Comparison of ENCODE assay signal across 1 cellular context in genomic region chr2:80573167-80573566, GRCh38.
TF ChIP-seq lines count a peak whose summit lies in the region.

No MANE protein-coding gene starts in this region.

TF ChIP-seq in HepG2, 621 proteins besides CTCF, POLR2A, EP300 and RAD21 (continued from another document):
- 0 out of 2 replicates have a peak, but pooled peaks have one; percentile 28 for TF ChIP-seq MAFF (IDR thresholded peaks at IDR 0.05; ENCODE audit: low read depth, low read length)
- TF ChIP-seq ZNF20 (CRISPR knock-in tag; IDR thresholded peaks at IDR 0.05) = no peak
- TF ChIP-seq ZNF746 (CRISPR knock-in tag; IDR thresholded peaks at IDR 0.05) = no peak
- no peak for TF ChIP-seq ISX (CRISPR knock-in tag; conservative IDR thresholded peaks at IDR 0.05)
- no peak for TF ChIP-seq ZNF761 (CRISPR knock-in tag; conservative IDR thresholded peaks at IDR 0.05)
- TF ChIP-seq SUZ12 (IDR thresholded peaks at IDR 0.05; ENCODE audit: low read depth, low read length) = no peak
- TF ChIP-seq HOXA9 (CRISPR knock-in tag; IDR thresholded peaks at IDR 0.05; ENCODE audit: borderline replicate concordance) = no peak
- TF ChIP-seq MAFK (conservative IDR thresholded peaks at IDR 0.05 in 1 of 2, IDR thresholded peaks at IDR 0.05 in 1 of 2; ENCODE audit: low read length in 2 of 2) = peak in 1 of 2 experiments; percentile 48; a peak in 1 of 4 replicates
- TF ChIP-seq ZBTB40 (IDR thresholded peaks at IDR 0.05) = no peak
- TF ChIP-seq ZBTB40 (CRISPR knock-in tag; IDR thresholded peaks at IDR 0.05) = no peak
- no peak for TF ChIP-seq ATF1 (CRISPR knock-in tag; IDR thresholded peaks at IDR 0.05)
- TF ChIP-seq HMGXB4 (CRISPR knock-in tag; IDR thresholded peaks at IDR 0.05; ENCODE audit: borderline replicate concordance in 1 of 2, low read depth in 1 of 2) = no peak
- no peak for TF ChIP-seq ZNF788 (CRISPR knock-in tag; IDR thresholded peaks at IDR 0.05; ENCODE audit: borderline replicate concordance)
- TF ChIP-seq ZNF629 (CRISPR knock-in tag; conservative IDR thresholded peaks at IDR 0.05) = no peak
